In genomic region chr2:27518113-27518781, GRCh38 we compare ENCODE assay signal across 1 cellular context.
A peak's percentile ranks its signal among the peaks of the same experiment; 100 is the strongest.
TF ChIP-seq lines count a peak whose summit lies in the region.

No MANE protein-coding gene starts in this region.

TF ChIP-seq in HepG2, 621 proteins besides CTCF, POLR2A, EP300 and RAD21 (continued from another document and continues in another):
- TF ChIP-seq AFF4 (CRISPR knock-in tag; IDR thresholded peaks at IDR 0.05): no peak
- TF ChIP-seq GFI1 (CRISPR knock-in tag; IDR thresholded peaks at IDR 0.05; ENCODE audit: borderline replicate concordance): 0 out of 2 replicates have a peak, but pooled peaks have one; percentile 46
- TF ChIP-seq ZNF576 (CRISPR knock-in tag; IDR thresholded peaks at IDR 0.05): no peak
- TF ChIP-seq MTERF4 (CRISPR knock-in tag; IDR thresholded peaks at IDR 0.05): no peak
- no peak for TF ChIP-seq EEA1 (CRISPR knock-in tag; IDR thresholded peaks at IDR 0.05; ENCODE audit: borderline replicate concordance)
- TF ChIP-seq SSRP1 (CRISPR knock-in tag; IDR thresholded peaks at IDR 0.05): 0 out of 2 replicates have a peak, but pooled peaks have one; percentile 53
- TF ChIP-seq SALL1 (CRISPR knock-in tag; IDR thresholded peaks at IDR 0.05): peak; percentile 75; the same call in 1 of the 2 replicates
- no peak for TF ChIP-seq SOX6 (IDR thresholded peaks at IDR 0.05)
- TF ChIP-seq SOX6 (CRISPR knock-in tag; IDR thresholded peaks at IDR 0.05): peak; percentile 83
- TF ChIP-seq MAFK (conservative IDR thresholded peaks at IDR 0.05 in 1 of 2, IDR thresholded peaks at IDR 0.05 in 1 of 2; ENCODE audit: low read length in 2 of 2): peak; percentile 38 to 56; a peak in 2 of 4 replicates
- TF ChIP-seq PRDM15 (CRISPR knock-in tag; IDR thresholded peaks at IDR 0.05): no peak
- peak; percentile 7; the same call in 1 of the 2 replicates for TF ChIP-seq HOXA3 (CRISPR knock-in tag; IDR thresholded peaks at IDR 0.05)
- peak; percentile 51 for TF ChIP-seq ZNF317 (CRISPR knock-in tag; IDR thresholded peaks at IDR 0.05)
- no peak for TF ChIP-seq SIN3B (IDR thresholded peaks at IDR 0.05; ENCODE audit: low read length)
- TF ChIP-seq PRDM10 (CRISPR knock-in tag; IDR thresholded peaks at IDR 0.05; ENCODE audit: low read depth): no peak
- TF ChIP-seq NR2C2 (CRISPR knock-in tag; IDR thresholded peaks at IDR 0.05; ENCODE audit: borderline replicate concordance): peak; percentile 46; the same call in 1 of the 2 replicates
- TF ChIP-seq MED8 (CRISPR knock-in tag; IDR thresholded peaks at IDR 0.05; ENCODE audit: insufficient replicate concordance): no peak
- TF ChIP-seq ZNF276 (CRISPR knock-in tag; IDR thresholded peaks at IDR 0.05; ENCODE audit: low read depth): no peak
- TF ChIP-seq SAP130 (CRISPR knock-in tag; IDR thresholded peaks at IDR 0.05; ENCODE audit: low read depth): peak; percentile 65
- no peak for TF ChIP-seq MXI1 (IDR thresholded peaks at IDR 0.05; ENCODE audit: borderline replicate concordance, low read depth, low read length)
- TF ChIP-seq ZNF362 (CRISPR knock-in tag; IDR thresholded peaks at IDR 0.05; ENCODE audit: borderline replicate concordance): 0 out of 2 replicates have a peak, but pooled peaks have one; percentile 43
- peak; percentile 32 for TF ChIP-seq FOXP4 (CRISPR knock-in tag; IDR thresholded peaks at IDR 0.05)
